In genomic region chr3:41174703-41174964, GRCh38 we compare ENCODE assay signal across 23 cellular contexts. TPM values are rescaled to one million over a fixed set of nuclear protein-coding genes. Genes with fewer than 3 reads are reported as not detected.
DNase-seq lines count a peak whose midpoint lies in the region; ATAC-seq and TF ChIP-seq lines count a peak whose summit lies in the region.
"Had no signal": no experiment of that assay in that cellular context is flagged by ENCODE, and none has a peak within 500 bp of the region (broad histone marks: within the 10 kb centered on the region; RNA-seq: fewer than 3 reads in every experiment).

No MANE protein-coding gene starts in this region.

- H3K14ac ChIP-seq in neuronal stem cell (ENCODE audit: low read length) = no peak overlapping the region

- peak overlapping the region; percentile 42 for H3K18ac ChIP-seq in neuronal stem cell (ENCODE audit: low read length)

- H3K27me3 Mint-ChIP-seq in chondrocyte (ENCODE audit: low read depth) = peaks cover 5% of the 10 kb centered on the region
- H3K27me3 Mint-ChIP-seq in naive thymus-derived CD8-positive, alpha-beta T cell = peaks cover 6 to 28% (median 24%) of the 10 kb centered on the region in 5 donors

- DNase-seq in D341Med (ENCODE audit: low spot score) (peak; percentile 90), NCI-H524 (lab: John Stamatoyannopoulos, UW) (peak; percentile 93 to 96), amniotic epithelial cell (ENCODE audit: low read depth) (peak; percentile 45), neuronal stem cell (ENCODE audit: low spot score) (no peak), chondrocyte (ENCODE audit: low spot score) (no peak), islet precursor cell (no peak)
- DNase-seq in activated CD4-positive, alpha-beta T cell treated with anti-CD3 and anti-CD28 coated beads, Interleukin-2, amount 50 U/mL, for 48 hours = no peak
- DNase-seq in naive thymus-derived CD8-positive, alpha-beta T cell = no peak
- DNase-seq: Calu3; CD8-positive, alpha-beta T cell; DMS79 treated with DMSO at 0.1 percent for 48 hours; GOT3; Kasumi-1; MM.1S; NCI-H1092 treated with DMSO at 0.1 percent for 48 hours; NCI-H146; NCI-H2029 treated with DMSO at 0.1 percent for 48 hours; NCI-H526 treated with DMSO at 0.1 percent for 48 hours; NK-92 treated with Interleukin-12 subunit alpha and Interleukin-12 subunit beta, amount 100 ng/mL, for 24 hours; Peyer's patch had no signal

- no peak overlapping the region for H3K27ac Mint-ChIP-seq in chondrocyte (ENCODE audit: unreplicated experiment)
- no peak overlapping the region for H3K27ac Mint-ChIP-seq in naive thymus-derived CD8-positive, alpha-beta T cell
- H3K27ac Mint-ChIP-seq: CD8-positive, alpha-beta T cell had no signal

- no peak overlapping the region for H3K4me3 ChIP-seq in neuronal stem cell (ENCODE audit: low read length in 2 of 2)
- H3K4me3 ChIP-seq: A549, BLaER1, Peyer's patch had no signal

- no peak overlapping the region for H3K4me2 ChIP-seq in neuronal stem cell (ENCODE audit: insufficient read depth, low read length, poor library complexity, severe bottlenecking)
- H3K4me2 ChIP-seq: A549, BLaER1 had no signal

- ATAC-seq in naive thymus-derived CD8-positive, alpha-beta T cell = no peak
- ATAC-seq: A549; CD8-positive, alpha-beta T cell; HCT116 had no signal

- peaks cover 0 to 8% (median 0%) of the 10 kb centered on the region in 3 experiments for H3K27me3 ChIP-seq in neuronal stem cell (ENCODE audit: control insufficient read depth in 3 of 3, insufficient read depth in 3 of 3, low read depth in 1 of 3, low read length in 3 of 3)
- H3K27me3 ChIP-seq: BLaER1, Peyer's patch had no signal

- H3K9ac ChIP-seq in neuronal stem cell (ENCODE audit: low read depth, low read length, poor library complexity) = no peak overlapping the region
- H3K9ac ChIP-seq: BLaER1 had no signal

- H3K79me1 ChIP-seq in neuronal stem cell (ENCODE audit: low read depth, low read length) = no peaks in the 10 kb centered on the region

- POLR2A ChIA-PET in naive thymus-derived CD8-positive, alpha-beta T cell (lab: Charles Lee) = no interaction called here

- peak overlapping the region; percentile 12 for H2BK15ac ChIP-seq in neuronal stem cell (ENCODE audit: low read length)

- H3K4me1 Mint-ChIP-seq in chondrocyte (ENCODE audit: low read depth) = peaks cover 26% of the 10 kb centered on the region
- no peaks in the 10 kb centered on the region for H3K4me1 Mint-ChIP-seq in naive thymus-derived CD8-positive, alpha-beta T cell

- no peak overlapping the region for H2BK5ac ChIP-seq in neuronal stem cell (ENCODE audit: low read length)

- no peak overlapping the region for H3K23ac ChIP-seq in neuronal stem cell (ENCODE audit: low read depth, low read length, poor library complexity)

- H3K4me1 ChIP-seq in neuronal stem cell (ENCODE audit: control insufficient read depth in 2 of 2, insufficient read depth in 1 of 2, low read depth in 1 of 2, low read length in 2 of 2) = peaks cover 7 to 8% of the 10 kb centered on the region in 2 donors
- H3K4me1 ChIP-seq: A549, Peyer's patch had no signal

- H2BK12ac ChIP-seq in neuronal stem cell (ENCODE audit: low read length) = no peak overlapping the region

- H3K4ac ChIP-seq in neuronal stem cell (ENCODE audit: low read length) = no peak overlapping the region

- no peaks in the 10 kb centered on the region for H3K36me3 Mint-ChIP-seq in chondrocyte (ENCODE audit: low read depth)
- no peaks in the 10 kb centered on the region for H3K36me3 Mint-ChIP-seq in naive thymus-derived CD8-positive, alpha-beta T cell
- H3K36me3 Mint-ChIP-seq: CD8-positive, alpha-beta T cell had no signal

- no peaks in the 10 kb centered on the region for H3K9me3 Mint-ChIP-seq in chondrocyte (ENCODE audit: low read depth)
- no peaks in the 10 kb centered on the region for H3K9me3 Mint-ChIP-seq in naive thymus-derived CD8-positive, alpha-beta T cell
- H3K9me3 Mint-ChIP-seq: CD8-positive, alpha-beta T cell had no signal

- H3K9me3 ChIP-seq in neuronal stem cell (replicated peaks in 1 of 2; ENCODE audit: control insufficient read depth in 2 of 2, insufficient read depth in 1 of 2, low read depth in 1 of 2, low read length in 2 of 2) = no peaks in the 10 kb centered on the region
- H3K9me3 ChIP-seq: A549, BLaER1, Peyer's patch had no signal

- no peaks in the 10 kb centered on the region for H3K36me3 ChIP-seq in neuronal stem cell (replicated peaks in 1 of 2; ENCODE audit: control insufficient read depth in 2 of 2, insufficient read depth in 2 of 2, low read length in 2 of 2)
- H3K36me3 ChIP-seq: BLaER1, Peyer's patch had no signal

- no peak overlapping the region for H2BK120ac ChIP-seq in neuronal stem cell (ENCODE audit: low read depth, low read length)

- no peak for TF ChIP-seq CTCF in chondrocyte (IDR thresholded peaks at IDR 0.05)

- H2AK5ac ChIP-seq in neuronal stem cell (ENCODE audit: low read depth, low read length) = no peak overlapping the region

- no peak overlapping the region for H3K27ac ChIP-seq in neuronal stem cell (replicated peaks; ENCODE audit: low read length)
- H3K27ac ChIP-seq: A549, BLaER1, Peyer's patch had no signal

- H4K8ac ChIP-seq in neuronal stem cell (ENCODE audit: low read depth, low read length) = no peak overlapping the region

- no peak overlapping the region for H3K4me3 Mint-ChIP-seq in chondrocyte (ENCODE audit: unreplicated experiment)
- no peak overlapping the region for H3K4me3 Mint-ChIP-seq in naive thymus-derived CD8-positive, alpha-beta T cell
- H3K4me3 Mint-ChIP-seq: CD8-positive, alpha-beta T cell had no signal

- peak overlapping the region; percentile 36 for H2AFZ ChIP-seq in neuronal stem cell (ENCODE audit: low read length)

- H4K91ac ChIP-seq in neuronal stem cell (ENCODE audit: low read depth, low read length, poor library complexity) = no peak overlapping the region

- WGBS in neuronal stem cell (ENCODE audit: extremely low coverage in 2 of 2, insufficient read length in 2 of 2, insufficient replicate concordance in 1 of 2), 2 donors = no CpG with 5 or more reads among the region's 1 CpG

RNA-seq across cellular contexts. Expression of gene CTNNB1, which starts 24.7 kb away (rescaled TPM):
- 337 TPM for polyA plus RNA-seq in neuronal stem cell (2013, experiment 1 of 2)
- 331 TPM for polyA plus RNA-seq in neuronal stem cell (2013, experiment 2 of 2)
- 487 to 677 TPM (median 488 TPM) in 3 replicates for total RNA-seq in chondrocyte
- 100 to 1,000 TPM; 160 to 174 TPM for total RNA-seq in naive thymus-derived CD8-positive, alpha-beta T cell
- polyA plus RNA-seq in naive thymus-derived CD8-positive, alpha-beta T cell = 10 to 100 TPM; 30.6 to 59.2 (median 33.4) TPM

Comparison
In these comparisons a context has a peak if more than half of its experiments do, and no peak if none do; other contexts are left out.
1. DNase-seq: peak in D341Med (single experiment), NCI-H524 (2 of 2) and amniotic epithelial cell (single experiment); none in neuronal stem cell (single experiment), activated CD4-positive, alpha-beta T cell treated with anti-CD3 and anti-CD28 coated beads, Interleukin-2, amount 50 U/mL, for 48 hours (0 of 2), chondrocyte (single experiment), islet precursor cell (single experiment) and naive thymus-derived CD8-positive, alpha-beta T cell (0 of 10).